Comparison of ENCODE assay signal across 1 cellular context in the genomic region with DNA sequence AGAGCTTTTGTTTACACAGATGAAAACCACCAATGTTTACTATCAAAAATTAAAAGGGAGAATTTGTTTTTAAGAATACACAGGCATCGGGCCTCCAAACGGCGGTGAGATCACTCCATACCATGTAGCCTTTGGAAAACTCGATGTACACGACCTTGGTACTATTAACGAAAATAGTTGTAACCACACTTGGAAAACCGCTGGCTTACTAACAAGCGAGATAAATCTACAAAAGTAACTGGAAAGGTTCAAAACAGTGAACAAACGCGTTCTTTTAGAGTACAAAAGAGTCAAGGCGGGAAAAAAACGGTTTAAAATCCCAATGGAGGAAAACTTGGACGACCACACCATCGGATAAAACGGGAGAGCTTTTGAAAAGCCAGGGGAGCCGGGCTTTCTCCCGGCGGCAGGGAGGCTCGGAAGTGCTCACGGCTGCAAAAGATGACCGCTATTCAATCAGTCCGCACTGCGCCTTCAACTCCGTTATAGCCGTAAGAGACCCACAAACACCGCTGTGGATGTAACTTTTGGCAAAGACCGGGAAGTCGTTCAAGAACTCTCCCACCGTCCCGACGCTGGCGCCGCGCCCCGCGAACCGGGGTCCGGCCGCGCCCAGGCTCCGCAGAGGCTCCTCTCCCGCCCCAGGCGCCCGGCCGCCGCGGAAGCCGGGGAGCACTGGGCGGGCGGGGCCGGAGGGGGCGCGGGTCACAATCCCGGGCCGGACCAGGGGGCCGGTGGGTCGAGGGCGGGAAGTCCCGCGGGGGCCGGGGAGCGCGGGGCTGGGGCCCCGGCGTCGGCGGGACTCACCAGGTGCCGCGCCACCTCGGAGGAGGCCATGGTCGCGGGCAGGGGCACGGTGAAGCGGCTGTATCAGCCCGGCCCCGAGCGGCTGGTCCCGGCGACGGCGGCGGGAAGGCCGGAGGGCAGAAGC.
TF ChIP-seq lines count a peak whose summit lies in the region.

No MANE protein-coding gene starts in this region.

TF ChIP-seq in GM23338, 12 proteins besides CTCF, POLR2A, EP300 and RAD21 (continued from another document):
- TF ChIP-seq, protein P1, sequence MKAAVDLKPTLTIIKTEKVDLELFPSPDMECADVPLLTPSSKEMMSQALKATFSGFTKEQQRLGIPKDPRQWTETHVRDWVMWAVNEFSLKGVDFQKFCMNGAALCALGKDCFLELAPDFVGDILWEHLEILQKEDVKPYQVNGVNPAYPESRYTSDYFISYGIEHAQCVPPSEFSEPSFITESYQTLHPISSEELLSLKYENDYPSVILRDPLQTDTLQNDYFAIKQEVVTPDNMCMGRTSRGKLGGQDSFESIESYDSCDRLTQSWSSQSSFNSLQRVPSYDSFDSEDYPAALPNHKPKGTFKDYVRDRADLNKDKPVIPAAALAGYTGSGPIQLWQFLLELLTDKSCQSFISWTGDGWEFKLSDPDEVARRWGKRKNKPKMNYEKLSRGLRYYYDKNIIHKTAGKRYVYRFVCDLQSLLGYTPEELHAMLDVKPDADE (IDR thresholded peaks at IDR 0.05) = no peak
- no peak for TF ChIP-seq JUNB (IDR thresholded peaks at IDR 0.05; ENCODE audit: unreplicated experiment)
- TF ChIP-seq, protein P2, sequence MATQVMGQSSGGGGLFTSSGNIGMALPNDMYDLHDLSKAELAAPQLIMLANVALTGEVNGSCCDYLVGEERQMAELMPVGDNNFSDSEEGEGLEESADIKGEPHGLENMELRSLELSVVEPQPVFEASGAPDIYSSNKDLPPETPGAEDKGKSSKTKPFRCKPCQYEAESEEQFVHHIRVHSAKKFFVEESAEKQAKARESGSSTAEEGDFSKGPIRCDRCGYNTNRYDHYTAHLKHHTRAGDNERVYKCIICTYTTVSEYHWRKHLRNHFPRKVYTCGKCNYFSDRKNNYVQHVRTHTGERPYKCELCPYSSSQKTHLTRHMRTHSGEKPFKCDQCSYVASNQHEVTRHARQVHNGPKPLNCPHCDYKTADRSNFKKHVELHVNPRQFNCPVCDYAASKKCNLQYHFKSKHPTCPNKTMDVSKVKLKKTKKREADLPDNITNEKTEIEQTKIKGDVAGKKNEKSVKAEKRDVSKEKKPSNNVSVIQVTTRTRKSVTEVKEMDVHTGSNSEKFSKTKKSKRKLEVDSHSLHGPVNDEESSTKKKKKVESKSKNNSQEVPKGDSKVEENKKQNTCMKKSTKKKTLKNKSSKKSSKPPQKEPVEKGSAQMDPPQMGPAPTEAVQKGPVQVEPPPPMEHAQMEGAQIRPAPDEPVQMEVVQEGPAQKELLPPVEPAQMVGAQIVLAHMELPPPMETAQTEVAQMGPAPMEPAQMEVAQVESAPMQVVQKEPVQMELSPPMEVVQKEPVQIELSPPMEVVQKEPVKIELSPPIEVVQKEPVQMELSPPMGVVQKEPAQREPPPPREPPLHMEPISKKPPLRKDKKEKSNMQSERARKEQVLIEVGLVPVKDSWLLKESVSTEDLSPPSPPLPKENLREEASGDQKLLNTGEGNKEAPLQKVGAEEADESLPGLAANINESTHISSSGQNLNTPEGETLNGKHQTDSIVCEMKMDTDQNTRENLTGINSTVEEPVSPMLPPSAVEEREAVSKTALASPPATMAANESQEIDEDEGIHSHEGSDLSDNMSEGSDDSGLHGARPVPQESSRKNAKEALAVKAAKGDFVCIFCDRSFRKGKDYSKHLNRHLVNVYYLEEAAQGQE (IDR thresholded peaks at IDR 0.05; ENCODE audit: unreplicated experiment) = no peak
- no peak for TF ChIP-seq ZNF114 (CRISPR knock-in tag; IDR thresholded peaks at IDR 0.05)
- no peak for TF ChIP-seq CREB1 (CRISPR knock-in tag; IDR thresholded peaks at IDR 0.05; ENCODE audit: low read depth)
- TF ChIP-seq EZH2 (IDR thresholded peaks at IDR 0.05; ENCODE audit: low read depth, unreplicated experiment) = no peak
- no peak for TF ChIP-seq EZH2phosphoT487 (IDR thresholded peaks at IDR 0.05; ENCODE audit: unreplicated experiment)
TF ChIP-seq in GM23338: peak in this region for 0.
